ENCODE assay signal across 9 cellular contexts in genomic region chr6:129875610-129876515, GRCh38. TPM values are rescaled to one million over a fixed set of nuclear protein-coding genes. Genes with fewer than 3 reads are reported as not detected.
A peak's percentile ranks its signal among the peaks of the same experiment; 100 is the strongest.
DNase-seq lines count a peak whose midpoint lies in the region; ATAC-seq and TF ChIP-seq lines count a peak whose summit lies in the region.
"Had no signal": no experiment of that assay in that cellular context is flagged by ENCODE, and none has a peak within 500 bp of the region (broad histone marks: within the 10 kb centered on the region; RNA-seq: fewer than 3 reads in every experiment).

No MANE protein-coding gene starts in this region.

- peaks cover 0 to 9% (median 7%) of the 10 kb centered on the region in 5 donors for H3K9me3 Mint-ChIP-seq in CD8-positive, alpha-beta memory T cell

- peak overlapping the region in 5 of 7 donors; percentile 29 to 68 (median 55) for H3K4me3 Mint-ChIP-seq in CD8-positive, alpha-beta memory T cell

- DNase-seq in CD8-positive, alpha-beta memory T cell = no peak
- DNase-seq in GM19240 (ENCODE audit: insufficient read length, low spot score) (peak; percentile 2), NOMO-1 treated with DMSO at 0.1 percent for 48 hours (lab: John Stamatoyannopoulos, UW; ENCODE audit: unreplicated experiment) (peak; percentile 72), NCI-H1105 treated with DMSO at 0.1 percent for 48 hours (lab: John Stamatoyannopoulos, UW) (no peak), AG20443 (ENCODE audit: low spot score) (no peak), uterus (no peak)
- DNase-seq in stimulated activated CD4-positive, alpha-beta T cell treated with anti-CD3 and anti-CD28 coated beads, Interleukin-4, amount 100 ng/mL, for 4 hours = no peak
- DNase-seq: DMS 273 treated with DMSO at 0.1 percent for 48 hours had no signal

- no peaks in the 10 kb centered on the region for H3K27me3 ChIP-seq in CD8-positive, alpha-beta memory T cell (ENCODE audit: insufficient read depth, low read length, poor library complexity, severe bottlenecking)
- no peaks in the 10 kb centered on the region for H3K27me3 ChIP-seq in uterus

- peak overlapping the region in 5 of 8 donors; percentile 23 to 77 (median 32) for H3K27ac Mint-ChIP-seq in CD8-positive, alpha-beta memory T cell

- peaks cover 0 to 18% (median 0%) of the 10 kb centered on the region in 3 donors for H3K36me3 Mint-ChIP-seq in CD8-positive, alpha-beta memory T cell

- no peak for TF ChIP-seq POLR2A in uterus (IDR thresholded peaks at IDR 0.05)

- H3K27ac ChIP-seq in CD8-positive, alpha-beta memory T cell (ENCODE audit: low read depth, low read length) = no peak overlapping the region
- no peak overlapping the region for H3K27ac ChIP-seq in uterus

- no peak overlapping the region for H3K4me3 ChIP-seq in CD8-positive, alpha-beta memory T cell (ENCODE audit: low read length)
- H3K4me3 ChIP-seq in uterus = no peak overlapping the region

- POLR2A ChIA-PET in CD8-positive, alpha-beta memory T cell (lab: Charles Lee) = no interaction called here

- CTCF ChIA-PET in CD8-positive, alpha-beta memory T cell (lab: Charles Lee) = interaction anchor here (1.2 kb wide), 1 partner anchor 41 kb away, joined by 3 read pairs; no protein-coding TSS in a partner anchor

- H3K4me1 Mint-ChIP-seq in CD8-positive, alpha-beta memory T cell = peaks cover 12 to 25% (median 17%) of the 10 kb centered on the region in 3 donors

- H3K36me3 ChIP-seq in CD8-positive, alpha-beta memory T cell (ENCODE audit: insufficient read depth, low read length) = no peaks in the 10 kb centered on the region
- no peaks in the 10 kb centered on the region for H3K36me3 ChIP-seq in uterus

- peak; percentile 87 for ATAC-seq in HG02943 (IDR thresholded peaks at IDR 0.05; ENCODE audit: low read depth, unreplicated experiment)

- intact Hi-C loops in uterus (cut with DNase I; ENCODE audit: low total_unique reads) = no loop called here

- H3K4me1 ChIP-seq in CD8-positive, alpha-beta memory T cell (ENCODE audit: insufficient read depth, low read length) = no peaks in the 10 kb centered on the region
- H3K4me1 ChIP-seq in uterus = no peaks in the 10 kb centered on the region

- no peaks in the 10 kb centered on the region for H3K27me3 Mint-ChIP-seq in CD8-positive, alpha-beta memory T cell

- TF ChIP-seq CTCF in uterus (IDR thresholded peaks at IDR 0.05) = no peak

- H3K9me3 ChIP-seq in CD8-positive, alpha-beta memory T cell (ENCODE audit: low read length) = no peaks in the 10 kb centered on the region
- H3K9me3 ChIP-seq in uterus = no peaks in the 10 kb centered on the region

RNA-seq across cellular contexts. Expression of gene TMEM244, which starts 14.7 kb away (rescaled TPM):
- total RNA-seq in CD8-positive, alpha-beta memory T cell = under 1 TPM in 1 of 2 experiments, not detected in 1; 0.44 TPM
- polyA plus RNA-seq in CD8-positive, alpha-beta memory T cell = 3.2 TPM
- total RNA-seq in uterus = not detected

Comparison
In these comparisons a context has a peak if more than half of its experiments do, and no peak if none do; other contexts are left out.
1. DNase-seq: peak in GM19240 (single experiment) and NOMO-1 treated with DMSO at 0.1 percent for 48 hours (single experiment); none in CD8-positive, alpha-beta memory T cell (0 of 5), stimulated activated CD4-positive, alpha-beta T cell treated with anti-CD3 and anti-CD28 coated beads, Interleukin-4, amount 100 ng/mL, for 4 hours (0 of 2), NCI-H1105 treated with DMSO at 0.1 percent for 48 hours (single experiment), AG20443 (single experiment) and uterus (0 of 2).